In the genomic region with DNA sequence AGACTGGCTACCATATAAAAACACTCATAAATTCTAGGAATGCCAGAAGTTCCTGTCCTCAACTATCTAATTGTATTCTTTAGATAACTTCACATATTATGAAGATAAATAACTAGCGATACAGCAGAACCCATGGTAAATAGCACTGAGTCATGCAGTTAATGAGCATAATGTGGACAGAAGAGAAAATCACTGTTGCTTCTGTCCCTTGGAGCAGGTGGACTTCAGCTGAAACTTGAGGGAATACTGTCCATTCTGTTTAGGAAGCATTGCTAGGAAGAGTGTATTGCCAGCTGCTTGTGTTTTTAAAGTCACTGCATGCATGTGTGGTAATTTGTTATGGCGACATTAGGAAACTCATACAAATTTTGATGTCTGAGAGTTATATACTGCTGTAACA, we compare ENCODE assay signal across 19 cellular contexts.
DNase-seq lines count a peak whose midpoint lies in the region; ATAC-seq and TF ChIP-seq lines count a peak whose summit lies in the region.
"Had no signal": no experiment of that assay in that cellular context is flagged by ENCODE, and none has a peak within 500 bp of the region (broad histone marks: within the 10 kb centered on the region; RNA-seq: fewer than 3 reads in every experiment).

No MANE protein-coding gene starts in this region.

- H3K9ac ChIP-seq in IMR-90 (ENCODE audit: low read depth, low read length): no peak overlapping the region
- H3K9ac ChIP-seq in SK-N-SH: no peak overlapping the region
- H3K9ac ChIP-seq: BLaER1 treated with 17β-estradiol and CSF1 and Interleukin-3, amounts not matched to agents 10 nM and 100 nM had no signal

- TF ChIP-seq EP300 in SK-N-SH (IDR thresholded peaks at IDR 0.05; ENCODE audit: borderline replicate concordance in 1 of 2, low read depth in 1 of 2, low read length in 1 of 2): 0 out of 4 replicates have a peak, but pooled peaks of 1 of the 2 experiments have one; percentile 14

- TF ChIP-seq CTCF in AG09309 (IDR thresholded peaks at IDR 0.05; ENCODE audit: control insufficient read depth, insufficient read depth, low read depth, low read length, missing control alignments): no peak
- TF ChIP-seq CTCF in IMR-90 (conservative IDR thresholded peaks at IDR 0.05; ENCODE audit: low read depth, low read length): no peak
- TF ChIP-seq CTCF in SK-N-SH (IDR thresholded peaks at IDR 0.05): no peak
- no peak for TF ChIP-seq CTCF in fibroblast of pulmonary artery (IDR thresholded peaks at IDR 0.05; ENCODE audit: low read length, missing control alignments)
- no peak for TF ChIP-seq CTCF in coronary artery (IDR thresholded peaks at IDR 0.05)

- no peaks in the 10 kb centered on the region for H3F3A ChIP-seq in SK-N-SH (replicated peaks; ENCODE audit: insufficient read depth)

- peak overlapping the region; percentile 0; the same call in 1 of the 2 replicates for H3K18ac ChIP-seq in IMR-90 (ENCODE audit: low read depth, low read length)

- peak overlapping the region; percentile 86 for H2BK20ac ChIP-seq in IMR-90 (ENCODE audit: low read depth, low read length)

- intact Hi-C loops in IMR-90 (cut with micrococcal nuclease): loop anchor here (10.0 kb wide), 1 partner anchor 607 kb away; no protein-coding TSS in a partner anchor

- no peak overlapping the region for H3K56ac ChIP-seq in IMR-90 (ENCODE audit: extremely low read depth, insufficient read depth, low read length)

- peaks cover 8% of the 10 kb centered on the region for H3K4me1 ChIP-seq in IMR-90 (ENCODE audit: control insufficient read depth, insufficient read depth, low read length)
- no peaks in the 10 kb centered on the region; a peak in 1 of 4 replicates for H3K4me1 ChIP-seq in SK-N-SH (ENCODE audit: control insufficient read depth in 1 of 2, insufficient read depth in 2 of 2, low read depth in 1 of 2, low read length in 1 of 2)
- H3K4me1 ChIP-seq: HAP-1 had no signal

- H2AFZ ChIP-seq in IMR-90 (replicated peaks; ENCODE audit: low read length, poor library complexity): no peak overlapping the region
- H2AFZ ChIP-seq in SK-N-SH (ENCODE audit: low read depth): no peak overlapping the region

- peak overlapping the region in 1 of 2 experiments; percentile 61; a peak in 1 of 4 replicates for H4K8ac ChIP-seq in IMR-90 (ENCODE audit: low read depth in 2 of 2, low read length in 2 of 2)

- CTCF ChIA-PET in IMR-90 (lab: Yijun Ruan, JAX) (no interaction called here), SK-N-SH (lab: Yijun Ruan, JAX) (interaction anchor here (1.0 kb wide), 1 partner anchor 12 kb away, joined by 5 read pairs; no protein-coding TSS in a partner anchor)

- no peak overlapping the region for H3K4me2 ChIP-seq in IMR-90 (ENCODE audit: low read depth, low read length)
- no peak overlapping the region for H3K4me2 ChIP-seq in SK-N-SH
- H3K4me2 ChIP-seq: BLaER1 treated with 17β-estradiol and CSF1 and Interleukin-3, amounts not matched to agents 10 nM and 100 nM had no signal

- TF ChIP-seq RAD21 in IMR-90 (IDR thresholded peaks at IDR 0.05; ENCODE audit: low read length): no peak
- TF ChIP-seq RAD21 in SK-N-SH (IDR thresholded peaks at IDR 0.05; ENCODE audit: low read length): no peak

- H2AK9ac ChIP-seq in IMR-90 (replicated peaks; ENCODE audit: low read depth, low read length, poor library complexity): no peak overlapping the region

- TF ChIP-seq POLR2A in IMR-90 (IDR thresholded peaks at IDR 0.05; ENCODE audit: low read depth, low read length): no peak

- H3K9me3 ChIP-seq in IMR-90 (ENCODE audit: control insufficient read depth, insufficient read depth, low read length): peaks cover 2% of the 10 kb centered on the region
- no peaks in the 10 kb centered on the region for H3K9me3 ChIP-seq in SK-N-SH
- H3K9me3 ChIP-seq: BLaER1 treated with 17β-estradiol and CSF1 and Interleukin-3, amounts not matched to agents 10 nM and 100 nM had no signal

- WGBS in IMR-90 (ENCODE audit: extremely low coverage in 2 of 2, insufficient read length in 1 of 2), 2 experiments: no CpG with 5 or more reads among the region's 2 CpGs
- WGBS in SK-N-SH (ENCODE audit: low lambda C conversion rate): 65% methylated on average over 2 of the region's 2 CpGs

- H2AK5ac ChIP-seq in IMR-90 (ENCODE audit: low read depth, low read length): no peak overlapping the region; the same call in 1 of the 2 replicates

- DNase-seq in AG09309 (ENCODE audit: low read depth): peak; percentile 53
- peak; percentile 25 for DNase-seq in IMR-90
- DNase-seq in SK-N-SH: no peak
- peak; percentile 16 for DNase-seq in fibroblast of pulmonary artery (ENCODE audit: low read depth)
- no peak for DNase-seq in inferior parietal cortex (ENCODE audit: extremely low spot score)
- DNase-seq in RKO (ENCODE audit: low spot score): no peak
- no peak for DNase-seq in coronary artery (ENCODE audit: low spot score)
- no peak for DNase-seq in GOT3 (lab: John Stamatoyannopoulos, UW)
- DNase-seq: 8988T; CD8-positive, alpha-beta T cell; DMS53; Kasumi-1; NCI-H1694 treated with DMSO at 0.1 percent for 48 hours; NCI-H510A; NCI-H774; OCI-M1; SW 1271 had no signal

- H3K27ac ChIP-seq in IMR-90 (ENCODE audit: insufficient read depth, low read length) (no peak overlapping the region; the same call in 1 of the 2 replicates), SK-N-SH (ENCODE audit: low read depth in 2 of 2, low read length in 1 of 2) (no peak overlapping the region; a peak in 1 of 4 replicates), coronary artery (no peak overlapping the region)
- H3K27ac ChIP-seq: BLaER1 treated with 17β-estradiol and CSF1 and Interleukin-3, amounts not matched to agents 10 nM and 100 nM had no signal

- H3K9me2 ChIP-seq in SK-N-SH: no peaks in the 10 kb centered on the region

- POLR2A ChIA-PET in IMR-90 (lab: Charles Lee; ENCODE audit: unreplicated experiment): no interaction called here
- POLR2A ChIA-PET in SK-N-SH (lab: Yijun Ruan, JAX): no interaction called here

- H3K4ac ChIP-seq in IMR-90 (ENCODE audit: low read depth, low read length): 0 out of 2 replicates have a peak overlapping the region, but pooled peaks have one; percentile 16

- peak overlapping the region; percentile 89; the same call in 2 of the 3 replicates for H2BK15ac ChIP-seq in IMR-90 (ENCODE audit: low read depth, low read length)

- H2BK5ac ChIP-seq in IMR-90 (ENCODE audit: low read depth, low read length, poor library complexity, severe bottlenecking): peak overlapping the region; percentile 72

- H3K23ac ChIP-seq in IMR-90 (ENCODE audit: low read depth, low read length): no peak overlapping the region

- no peaks in the 10 kb centered on the region for H4K20me1 ChIP-seq in IMR-90 (ENCODE audit: insufficient read depth, low read length)
- no peaks in the 10 kb centered on the region for H4K20me1 ChIP-seq in SK-N-SH (ENCODE audit: insufficient read depth)
- H4K20me1 ChIP-seq: BLaER1 treated with 17β-estradiol and CSF1 and Interleukin-3, amounts not matched to agents 10 nM and 100 nM had no signal

- H3K9me1 ChIP-seq in IMR-90 (ENCODE audit: insufficient read depth, low read length): no peaks in the 10 kb centered on the region; the same call in 1 of the 2 replicates

- dilution Hi-C loops in IMR-90 (cut with HindIII; ENCODE audit: low sequenced_read_pairs, unreplicated experiment): no loop called here

- H3K4me3 ChIP-seq in AG09309 (ENCODE audit: control insufficient read depth, low read depth, low read length) (no peak overlapping the region), IMR-90 (ENCODE audit: insufficient read depth, low read depth, low read length) (no peak overlapping the region), SK-N-SH (ENCODE audit: low read depth in 2 of 2, low read length in 1 of 2) (no peak overlapping the region), fibroblast of pulmonary artery (replicated peaks; ENCODE audit: low read depth, low read length) (no peak overlapping the region), coronary artery (no peak overlapping the region)
- H3K4me3 ChIP-seq: BLaER1 treated with 17β-estradiol and CSF1 and Interleukin-3, amounts not matched to agents 10 nM and 100 nM; HAP-1 had no signal

- H3K36me3 ChIP-seq in IMR-90 (ENCODE audit: control insufficient read depth, insufficient read depth, low read length) (no peaks in the 10 kb centered on the region), SK-N-SH (replicated peaks in 1 of 2; ENCODE audit: control insufficient read depth in 1 of 2, insufficient read depth in 2 of 2, low read length in 1 of 2) (no peaks in the 10 kb centered on the region)
- H3K36me3 ChIP-seq: BLaER1 treated with 17β-estradiol and CSF1 and Interleukin-3, amounts not matched to agents 10 nM and 100 nM; HAP-1 had no signal

- no peaks in the 10 kb centered on the region for H3K79me1 ChIP-seq in IMR-90 (ENCODE audit: low read depth in 1 of 2, low read length in 2 of 2)

- no peaks in the 10 kb centered on the region for H3K79me2 ChIP-seq in SK-N-SH (ENCODE audit: insufficient read depth)

- H4K5ac ChIP-seq in IMR-90 (ENCODE audit: low read depth, low read length): no peak overlapping the region

- H3K27me3 ChIP-seq in IMR-90 (ENCODE audit: control insufficient read depth, insufficient read depth, low read length) (no peaks in the 10 kb centered on the region), SK-N-SH (ENCODE audit: insufficient read depth) (no peaks in the 10 kb centered on the region)
- H3K27me3 ChIP-seq: BLaER1 treated with 17β-estradiol and CSF1 and Interleukin-3, amounts not matched to agents 10 nM and 100 nM had no signal

- ATAC-seq in IMR-90 (ENCODE audit: low read depth): no peak
- ATAC-seq: CD8-positive, alpha-beta T cell had no signal

- no TSS peak for BruUV-seq in IMR-90 (replicated peaks; lab: Mats Ljungman, UMichigan)

- in situ Hi-C loops in IMR-90 (cut with MboI; ENCODE audit: low sequenced_read_pairs): no loop called here

- peak overlapping the region; percentile 82 for H4K91ac ChIP-seq in IMR-90 (ENCODE audit: insufficient read depth, low read depth, low read length)

- H2BK120ac ChIP-seq in IMR-90 (ENCODE audit: low read depth, low read length): peak overlapping the region; percentile 74

- peak overlapping the region; percentile 58; the same call in 1 of the 2 replicates for H3K14ac ChIP-seq in IMR-90 (replicated peaks; ENCODE audit: low read depth, low read length)

TF ChIP-seq in IMR-90, 13 proteins besides CTCF, POLR2A, EP300 and RAD21:
- no peak for TF ChIP-seq CEBPB (IDR thresholded peaks at IDR 0.05; ENCODE audit: low read depth, low read length)
- TF ChIP-seq MXI1 (IDR thresholded peaks at IDR 0.05; ENCODE audit: borderline replicate concordance, low read depth, low read length): no peak
- no peak for TF ChIP-seq RFX5 (IDR thresholded peaks at IDR 0.05; ENCODE audit: low read depth, low read length)

TF ChIP-seq in SK-N-SH, 30 proteins besides CTCF, POLR2A, EP300 and RAD21 (continues in another document):
- TF ChIP-seq TAF1 (IDR thresholded peaks at IDR 0.05; ENCODE audit: borderline replicate concordance, low read depth, low read length) (no peak), GABPA (IDR thresholded peaks at IDR 0.05; ENCODE audit: low read depth) (no peak), TCF12 (IDR thresholded peaks at IDR 0.05) (peak; percentile 46), MAX (IDR thresholded peaks at IDR 0.05; ENCODE audit: low read depth) (no peak)

Comparison
In these comparisons a context has a peak if more than half of its experiments do, and no peak if none do; other contexts are left out.
1. DNase-seq: peak in AG09309 (single experiment), IMR-90 (single experiment) and fibroblast of pulmonary artery (single experiment); none in SK-N-SH (single experiment), inferior parietal cortex (single experiment), RKO (single experiment), coronary artery (single experiment) and GOT3 (single experiment).